ENCODE assay signal across 24 cellular contexts in genomic region chr7:31954500-31954899, GRCh38.
A peak's percentile ranks its signal among the peaks of the same experiment; 100 is the strongest.
DNase-seq lines count a peak whose midpoint lies in the region; ATAC-seq, FAIRE-seq and TF ChIP-seq lines count a peak whose summit lies in the region.
"Had no signal": no experiment of that assay in that cellular context is flagged by ENCODE, and none has a peak within 500 bp of the region (broad histone marks: within the 10 kb centered on the region; RNA-seq: fewer than 3 reads in every experiment).

No MANE protein-coding gene starts in this region.

- TF ChIP-seq CTCF in HepG2 (CRISPR knock-in tag; IDR thresholded peaks at IDR 0.05) (no peak), right lobe of liver (IDR thresholded peaks at IDR 0.05) (no peak)

- no peaks in the 10 kb centered on the region for H4K20me1 ChIP-seq in HepG2 (ENCODE audit: insufficient read depth, low read length)
- H4K20me1 ChIP-seq: BLaER1 treated with 17β-estradiol and CSF1 and Interleukin-3, amounts not matched to agents 10 nM and 100 nM had no signal

- H2BK15ac ChIP-seq in mesendoderm (replicated peaks; ENCODE audit: low read depth): no peak overlapping the region

- no peak for DNase-seq in HepG2 (ENCODE audit: low spot score)
- no peak for DNase-seq in right lobe of liver
- DNase-seq in HEK293T (ENCODE audit: extremely low spot score): no peak
- peak; percentile 56 for DNase-seq in mesendoderm
- no peak for DNase-seq in T-helper 1 cell
- DNase-seq in CD1c-positive myeloid dendritic cell (ENCODE audit: extremely low spot score): no peak
- DNase-seq: 8988T; AML-193; CD4-positive, alpha-beta memory T cell; CD4-positive, CD25-positive, alpha-beta regulatory T cell; CD8-positive, alpha-beta memory T cell; COR-L47; DMS 273 treated with DMSO at 0.1 percent for 48 hours; DMS153; DMS53; DMS79; DND-41; GDM1 had no signal

- TF ChIP-seq EP300 in HepG2 (IDR thresholded peaks at IDR 0.05; ENCODE audit: low read depth in 2 of 2, low read length in 2 of 2) (no peak), HepG2 (CRISPR knock-in tag; IDR thresholded peaks at IDR 0.05; ENCODE audit: borderline replicate concordance) (no peak)

- no peak for FAIRE-seq in HepG2 (lab: Jason Lieb, UNC)
- FAIRE-seq: A204.1, GM12878, GM12892, GM19239 had no signal

- H2BK120ac ChIP-seq in mesendoderm (ENCODE audit: low read depth, low read length): no peak overlapping the region

- no peaks in the 10 kb centered on the region for H3K36me3 ChIP-seq in HepG2 (replicated peaks in 1 of 2; ENCODE audit: control insufficient read depth in 1 of 2, insufficient read depth in 2 of 2, low read length in 2 of 2)
- no peaks in the 10 kb centered on the region for H3K36me3 ChIP-seq in right lobe of liver
- no peaks in the 10 kb centered on the region for H3K36me3 ChIP-seq in mesendoderm (ENCODE audit: control insufficient read depth, insufficient read depth, low read length)
- H3K36me3 ChIP-seq: BLaER1 treated with 17β-estradiol and CSF1 and Interleukin-3, amounts not matched to agents 10 nM and 100 nM had no signal

- H3K27me3 ChIP-seq in HepG2 (ENCODE audit: control insufficient read depth in 1 of 2, insufficient read depth in 2 of 2, low read length in 2 of 2) (no peaks in the 10 kb centered on the region), right lobe of liver (no peaks in the 10 kb centered on the region), mesendoderm (ENCODE audit: insufficient read depth, low read length, poor library complexity) (no peaks in the 10 kb centered on the region)
- H3K27me3 ChIP-seq: BLaER1 treated with 17β-estradiol and CSF1 and Interleukin-3, amounts not matched to agents 10 nM and 100 nM had no signal

- BruUV-seq in HepG2 (replicated peaks; lab: Mats Ljungman, UMichigan): no TSS peak

- WGBS in HepG2 (ENCODE audit: low lambda C conversion rate): 3% methylated on average over 2 of the region's 2 CpGs
- WGBS in right lobe of liver (ENCODE audit: insufficient coverage, low coverage, low lambda C conversion rate, missing lambda C conversion rate): 70% methylated on average over 2 of the region's 2 CpGs
- no CpG with 5 or more reads among the region's 2 CpGs for WGBS in mesendoderm (ENCODE audit: extremely low coverage, insufficient coverage, low lambda C conversion rate)

- H3K4me3 ChIP-seq in HepG2 (replicated peaks in 1 of 3; ENCODE audit: insufficient read depth in 1 of 3, low read depth in 2 of 3, low read length in 3 of 3) (no peak overlapping the region), right lobe of liver (no peak overlapping the region), mesendoderm (ENCODE audit: low read length) (no peak overlapping the region)
- H3K4me3 ChIP-seq: BLaER1 treated with 17β-estradiol and CSF1 and Interleukin-3, amounts not matched to agents 10 nM and 100 nM; GM12878 had no signal

- H3K79me1 ChIP-seq in mesendoderm (ENCODE audit: low read length): no peaks in the 10 kb centered on the region

- CTCF ChIA-PET in HepG2 (lab: Yijun Ruan, JAX; ENCODE audit: low intra/inter-chr PET ratio, low total read pairs) (no interaction called here), HEK293T (lab: Yijun Ruan, JAX) (no interaction called here)

- no peak overlapping the region for H3K18ac ChIP-seq in mesendoderm (ENCODE audit: low read length)

- no peak overlapping the region for H4K8ac ChIP-seq in mesendoderm (ENCODE audit: low read depth, low read length)

- H2BK5ac ChIP-seq in mesendoderm (ENCODE audit: low read length): no peak overlapping the region

- no peak overlapping the region for H3K23ac ChIP-seq in mesendoderm (ENCODE audit: low read length)

- TF ChIP-seq RAD21 in HepG2 (CRISPR knock-in tag; IDR thresholded peaks at IDR 0.05): no peak

- no peak overlapping the region for H2AFZ ChIP-seq in HepG2 (ENCODE audit: low read length)

- POLR2A ChIA-PET in HepG2 (lab: Yijun Ruan, JAX) (no interaction called here), HEK293T (lab: Yijun Ruan, JAX) (no interaction called here)

- H3K27ac ChIP-seq in HepG2 (ENCODE audit: extremely low read length, insufficient read depth, low read length) (no peak overlapping the region), right lobe of liver (no peak overlapping the region), mesendoderm (ENCODE audit: low read depth, low read length) (no peak overlapping the region)
- H3K27ac ChIP-seq: BLaER1 treated with 17β-estradiol and CSF1 and Interleukin-3, amounts not matched to agents 10 nM and 100 nM; C4-2B had no signal

- intact Hi-C loops in HepG2 (cut with micrococcal nuclease; ENCODE audit: unreplicated experiment) (no loop called here), right lobe of liver (cut with DNase I) (no loop called here)

- H3K9ac ChIP-seq in HepG2 (ENCODE audit: insufficient read depth, low read depth, low read length): no peak overlapping the region
- H3K9ac ChIP-seq in mesendoderm (ENCODE audit: low read length): no peak overlapping the region
- H3K9ac ChIP-seq: BLaER1 treated with 17β-estradiol and CSF1 and Interleukin-3, amounts not matched to agents 10 nM and 100 nM had no signal

- TF ChIP-seq POLR2A in HepG2 (IDR thresholded peaks at IDR 0.05; ENCODE audit: insufficient read depth in 1 of 2, low read depth in 2 of 2, low read length in 2 of 2): no peak
- TF ChIP-seq POLR2A in right lobe of liver (IDR thresholded peaks at IDR 0.05): no peak

- H4K5ac ChIP-seq in mesendoderm (ENCODE audit: low read length): no peak overlapping the region

- H3K79me2 ChIP-seq in HepG2 (ENCODE audit: insufficient read depth, low read length) (no peaks in the 10 kb centered on the region), mesendoderm (ENCODE audit: control insufficient read depth, insufficient read depth, low read length) (no peaks in the 10 kb centered on the region)

- no peak for ATAC-seq in HepG2
- no peak for ATAC-seq in right lobe of liver
- ATAC-seq: GM12878 had no signal

- no peaks in the 10 kb centered on the region for H3K9me3 ChIP-seq in HepG2 (ENCODE audit: low read length)
- no peaks in the 10 kb centered on the region for H3K9me3 ChIP-seq in right lobe of liver
- H3K9me3 ChIP-seq: BLaER1 treated with 17β-estradiol and CSF1 and Interleukin-3, amounts not matched to agents 10 nM and 100 nM had no signal

- H3K4me1 ChIP-seq in HepG2 (ENCODE audit: insufficient read depth, low read length) (no peaks in the 10 kb centered on the region), right lobe of liver (no peaks in the 10 kb centered on the region), mesendoderm (ENCODE audit: control insufficient read depth, low read depth, low read length) (peaks cover 6% of the 10 kb centered on the region)

- H3K4ac ChIP-seq in mesendoderm (ENCODE audit: low read depth, low read length): no peak overlapping the region

- no peak overlapping the region for H3K4me2 ChIP-seq in HepG2 (ENCODE audit: low read depth, low read length)
- H3K4me2 ChIP-seq in mesendoderm (ENCODE audit: low read length): no peak overlapping the region
- H3K4me2 ChIP-seq: BLaER1 treated with 17β-estradiol and CSF1 and Interleukin-3, amounts not matched to agents 10 nM and 100 nM had no signal

- no peak overlapping the region for H3K56ac ChIP-seq in mesendoderm (ENCODE audit: low read length)

- in situ Hi-C loops in HepG2 (cut with HindIII; ENCODE audit: extremely low pct_ligation_motif_present, low pct_unique_long_range_greater_than_20kb): no loop called here

- no peak overlapping the region for H2AK5ac ChIP-seq in mesendoderm (ENCODE audit: low read length)

TF ChIP-seq in HepG2, 621 proteins besides CTCF, POLR2A, EP300 and RAD21 (continues in another document):
- TF ChIP-seq RFX5 (IDR thresholded peaks at IDR 0.05; ENCODE audit: low read depth, low read length): no peak

TF ChIP-seq in HEK293T, 16 proteins besides CTCF, POLR2A, EP300 and RAD21:
- TF ChIP-seq ELF4 (IDR thresholded peaks at IDR 0.05) (peak; percentile 45; the same call in 1 of the 2 replicates), TARDBP (IDR thresholded peaks at IDR 0.05) (no peak)
